Comparison of ENCODE assay signal across 17 cellular contexts in the genomic region with DNA sequence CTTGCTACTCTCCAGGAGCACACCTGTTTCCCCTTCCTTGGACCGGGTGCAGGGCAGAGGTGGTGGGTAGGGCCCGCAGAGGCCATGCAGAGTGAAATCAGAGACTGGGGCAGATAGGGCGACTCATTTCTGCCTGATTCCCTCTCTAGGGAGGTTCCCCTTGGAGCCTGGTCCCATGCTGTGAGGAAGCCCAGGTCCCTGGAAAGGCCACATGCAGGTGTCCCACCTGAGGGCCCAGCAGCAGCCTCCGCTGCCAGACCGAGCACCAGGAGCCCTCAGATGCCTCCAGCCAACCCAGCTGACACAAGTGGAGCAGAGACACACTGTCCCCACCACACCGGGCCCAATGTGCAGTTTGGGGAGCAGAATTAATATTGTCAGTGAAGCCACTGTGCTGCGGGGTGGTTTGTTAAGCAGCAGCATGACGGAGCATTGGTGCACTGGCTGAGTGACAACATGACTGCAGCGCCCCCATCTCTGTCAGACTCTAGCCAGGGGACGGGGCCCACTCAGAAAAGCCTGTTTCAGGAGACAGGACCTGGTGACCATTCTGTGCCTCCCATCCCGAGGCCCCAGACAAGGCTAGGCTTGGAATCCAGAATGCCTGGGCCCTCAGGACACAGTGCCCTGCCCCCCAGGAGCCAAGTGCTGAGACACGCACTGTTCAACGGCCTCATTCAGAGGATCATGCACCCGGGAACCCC. TPM values are rescaled to one million over a fixed set of nuclear protein-coding genes. Genes with fewer than 3 reads are reported as not detected.
DNase-seq lines count a peak whose midpoint lies in the region; ATAC-seq, FAIRE-seq and TF ChIP-seq lines count a peak whose summit lies in the region.
"Had no signal": no experiment of that assay in that cellular context is flagged by ENCODE, and none has a peak within 500 bp of the region (broad histone marks: within the 10 kb centered on the region; RNA-seq: fewer than 3 reads in every experiment).

No MANE protein-coding gene starts in this region.

- 0 out of 4 replicates have a peak overlapping the region, but pooled peaks of 1 of the 2 experiments have one; percentile 47 for H3K9ac ChIP-seq in K562 (ENCODE audit: insufficient read depth in 1 of 2, low read depth in 2 of 2, low read length in 2 of 2)

- H3K4me2 ChIP-seq in K562 (ENCODE audit: insufficient read depth, low read length) = no peak overlapping the region
- H3K4me2 ChIP-seq: smooth muscle cell had no signal

- H3K27ac Mint-ChIP-seq in natural killer cell = no peak overlapping the region
- H3K27ac Mint-ChIP-seq: CD4-positive, alpha-beta memory T cell had no signal

- H3K27me3 ChIP-seq in K562 (ENCODE audit: control insufficient read depth in 2 of 2, insufficient read depth in 2 of 2, low read length in 2 of 2) = peaks cover 0 to 20% of the 10 kb centered on the region in 2 experiments; a peak in 2 of 5 replicates
- no peaks in the 10 kb centered on the region for H3K27me3 ChIP-seq in uterus
- H3K27me3 ChIP-seq: vagina had no signal

- no peak for TF ChIP-seq RAD21 in K562 (CRISPR knock-in tag; conservative IDR thresholded peaks at IDR 0.05 in 1 of 2, IDR thresholded peaks at IDR 0.05 in 1 of 2)

- POLR2A ChIA-PET in K562 (lab: Yijun Ruan, JAX) = no interaction called here

- FAIRE-seq in K562 (lab: Jason Lieb, UNC) = no peak
- FAIRE-seq: astrocyte, GM12891 had no signal

- H3K4me1 Mint-ChIP-seq in natural killer cell = no peaks in the 10 kb centered on the region
- H3K4me1 Mint-ChIP-seq: CD4-positive, alpha-beta memory T cell had no signal

- H3K27ac ChIP-seq in K562 (ENCODE audit: extremely low read depth, low read depth, low read length) = no peak overlapping the region
- no peak overlapping the region for H3K27ac ChIP-seq in uterus
- H3K27ac ChIP-seq: vagina had no signal

- TF ChIP-seq POLR2A in K562 (conservative IDR thresholded peaks at IDR 0.05) = no peak
- no peak for TF ChIP-seq POLR2A in uterus (IDR thresholded peaks at IDR 0.05)

- H3K9me3 Mint-ChIP-seq in natural killer cell = no peaks in the 10 kb centered on the region
- H3K9me3 Mint-ChIP-seq: CD4-positive, alpha-beta memory T cell had no signal

- intact Hi-C loops in cardiac septum (cut with DNase I) = no loop called here
- intact Hi-C loops in Right ventricle myocardium superior (cut with DNase I) = no loop called here
- intact Hi-C loops in K562 (cut with micrococcal nuclease) = no loop called here
- intact Hi-C loops in natural killer cell (cut with micrococcal nuclease) = no loop called here
- intact Hi-C loops in uterus (cut with DNase I; ENCODE audit: low total_unique reads) = no loop called here

- H3K4me3 ChIP-seq in K562 = no peak overlapping the region
- no peak overlapping the region for H3K4me3 ChIP-seq in uterus
- H3K4me3 ChIP-seq: smooth muscle cell, vagina had no signal

- no peaks in the 10 kb centered on the region for H3K36me3 Mint-ChIP-seq in natural killer cell
- H3K36me3 Mint-ChIP-seq: CD4-positive, alpha-beta memory T cell had no signal

- no peaks in the 10 kb centered on the region for H3K9me3 ChIP-seq in K562 (replicated peaks; ENCODE audit: control insufficient read depth, insufficient read depth, low read depth, low read length)
- no peaks in the 10 kb centered on the region for H3K9me3 ChIP-seq in uterus
- H3K9me3 ChIP-seq: vagina had no signal

- no peak for ATAC-seq in Right ventricle myocardium superior (ENCODE audit: poor library complexity)
- peak; percentile 74 for ATAC-seq in K562
- no peak for ATAC-seq in natural killer cell
- no peak for ATAC-seq in HG03175 (IDR thresholded peaks at IDR 0.05; ENCODE audit: unreplicated experiment)

- H3K36me3 ChIP-seq in K562 (ENCODE audit: control insufficient read depth, insufficient read depth, low read length) (no peaks in the 10 kb centered on the region), uterus (no peaks in the 10 kb centered on the region)
- H3K36me3 ChIP-seq: vagina had no signal

- H3K27me3 Mint-ChIP-seq in natural killer cell (ENCODE audit: low read depth in 2 of 2) = peaks cover 0 to 3% of the 10 kb centered on the region in 2 donors

- BruUV-seq in K562 (replicated peaks; lab: Mats Ljungman, UMichigan) = no TSS peak

- CTCF ChIA-PET in K562 (lab: Yijun Ruan, JAX; ENCODE audit: low intra/inter-chr PET ratio) = no interaction called here

- TF ChIP-seq CTCF in K562 (IDR thresholded peaks at IDR 0.05 in 2 of 3, conservative IDR thresholded peaks at IDR 0.05 in 1 of 3; ENCODE audit: insufficient read depth in 2 of 3, low read depth in 1 of 3, low read length in 3 of 3) = peak in 1 of 3 experiments; percentile 22; a peak in 2 of 6 replicates
- no peak for TF ChIP-seq CTCF in natural killer cell (IDR thresholded peaks at IDR 0.05)
- TF ChIP-seq CTCF in uterus (IDR thresholded peaks at IDR 0.05) = no peak

- peaks cover 2% of the 10 kb centered on the region for H3K9me1 ChIP-seq in K562 (ENCODE audit: control insufficient read depth, insufficient read depth, low read length)

- no peaks in the 10 kb centered on the region for H3K79me2 ChIP-seq in K562 (ENCODE audit: control insufficient read depth, insufficient read depth, low read length)

- no peaks in the 10 kb centered on the region for H4K20me1 ChIP-seq in K562 (replicated peaks; ENCODE audit: control insufficient read depth, insufficient read depth, low read length)

- WGBS in K562 (ENCODE audit: insufficient coverage, low coverage, missing lambda C conversion rate) = 1% methylated on average over 14 of the region's 14 CpGs

- no peak for TF ChIP-seq EP300 in K562 (IDR thresholded peaks at IDR 0.05; ENCODE audit: low read length)

- H3K4me1 ChIP-seq in K562 (replicated peaks in 1 of 2; ENCODE audit: control insufficient read depth in 2 of 2, insufficient read depth in 2 of 2, low read length in 2 of 2) = peaks cover 0 to 4% of the 10 kb centered on the region in 2 experiments; a peak in 2 of 5 replicates
- H3K4me1 ChIP-seq in uterus = no peaks in the 10 kb centered on the region
- H3K4me1 ChIP-seq: vagina had no signal

- no peak overlapping the region for H2AFZ ChIP-seq in K562 (ENCODE audit: low read depth, low read length)

- DNase-seq in cardiac septum (ENCODE audit: low spot score) (peak; percentile 53), Right ventricle myocardium superior (no peak), K562 (ENCODE audit: extremely low read depth in 1 of 4, low spot score in 3 of 4) (peak in 1 of 4 experiments; percentile 24), natural killer cell (peak; percentile 12), uterus (peak; percentile 4 to 6), SIG-M5 (lab: John Stamatoyannopoulos, UW) (no peak), DMS153 treated with DMSO at 0.1 percent for 48 hours (lab: John Stamatoyannopoulos, UW; ENCODE audit: unreplicated experiment) (no peak)
- DNase-seq: CD4-positive, alpha-beta memory T cell; mammary epithelial cell; NCI-H187 treated with DMSO at 0.1 percent for 48 hours; NCI-H446; stimulated activated CD4-positive, alpha-beta T cell treated with anti-CD3 and anti-CD28 coated beads, Interleukin-4, amount 100 ng/mL, for 1 hour had no signal

- in situ Hi-C loops in K562 (cut with MboI) = no loop called here

- H3K4me3 Mint-ChIP-seq in natural killer cell = no peak overlapping the region
- H3K4me3 Mint-ChIP-seq: CD4-positive, alpha-beta memory T cell had no signal

TF ChIP-seq in K562, 482 proteins besides CTCF, POLR2A, EP300 and RAD21 (continues in another document):
- TF ChIP-seq, protein P1, sequence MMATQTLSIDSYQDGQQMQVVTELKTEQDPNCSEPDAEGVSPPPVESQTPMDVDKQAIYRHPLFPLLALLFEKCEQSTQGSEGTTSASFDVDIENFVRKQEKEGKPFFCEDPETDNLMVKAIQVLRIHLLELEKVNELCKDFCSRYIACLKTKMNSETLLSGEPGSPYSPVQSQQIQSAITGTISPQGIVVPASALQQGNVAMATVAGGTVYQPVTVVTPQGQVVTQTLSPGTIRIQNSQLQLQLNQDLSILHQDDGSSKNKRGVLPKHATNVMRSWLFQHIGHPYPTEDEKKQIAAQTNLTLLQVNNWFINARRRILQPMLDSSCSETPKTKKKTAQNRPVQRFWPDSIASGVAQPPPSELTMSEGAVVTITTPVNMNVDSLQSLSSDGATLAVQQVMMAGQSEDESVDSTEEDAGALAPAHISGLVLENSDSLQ (IDR thresholded peaks at IDR 0.05) = peak; percentile 13; the same call in 1 of the 2 replicates

RNA-seq across cellular contexts. Expression of a gene that starts 30.4 kb away (rescaled TPM):
- 0.94 TPM for total RNA-seq in cardiac septum
- 6.6 TPM for total RNA-seq in Right ventricle myocardium superior
- not detected in 2 replicates for total RNA-seq in K562 (2011; cell fraction: chromatin; rRNA removed; ENCODE audit: low replicate concordance)
- not detected in 2 replicates for total RNA-seq in K562 (2011; cell fraction: nucleolus; rRNA removed)
- total RNA-seq in K562 (2011; cell fraction: nucleoplasm; rRNA removed) = not detected in 2 replicates
- total RNA-seq in K562 (2014; rRNA removed) = 0.05 TPM in 1 of 2 replicates, not detected in the other
- total RNA-seq in K562 (2014; rRNA removed; fragmentation: Illumina TruSeq; extraction: Trizol) = not detected in 2 replicates
- not detected in 2 replicates for total RNA-seq in K562 (2015; rRNA removed; fragmentation: Illumina TruSeq; extraction: Trizol)
- total RNA-seq in K562 (2021) = 0.04 TPM in 1 of 2 replicates, not detected in the other
- polyA plus RNA-seq in K562 (2011; rRNA removed) = not detected in 2 replicates
- polyA plus RNA-seq in K562 (2011; cell fraction: cytosol; rRNA removed) = not detected in 2 replicates
- polyA plus RNA-seq in K562 (2011; cell fraction: nucleus; rRNA removed) = not detected in 2 replicates
- polyA plus RNA-seq in K562 (2012) = not detected in 2 replicates
- polyA plus RNA-seq in K562 (2014; fragmentation: Illumina TruSeq; extraction: Trizol) = not detected in 2 replicates
- polyA plus RNA-seq in K562 (2014; fragmentation: Nextera tagmentation; extraction: Ambion mirVana) = not detected
- polyA plus RNA-seq in K562 (2014; rRNA removed) = not detected in 2 replicates
- polyA minus RNA-seq in K562 (2011; rRNA and poly(A)+ RNA removed) = not detected in 2 replicates
- not detected in 2 replicates for polyA minus RNA-seq in K562 (2011; cell fraction: cytosol; rRNA and poly(A)+ RNA removed)
- polyA minus RNA-seq in K562 (2011; cell fraction: nucleus; rRNA and poly(A)+ RNA removed) = not detected in 2 replicates
- under 1 TPM in 1 of 3 donors, not detected in 2; 0.16 TPM for total RNA-seq in natural killer cell
- 1 to 10 TPM in 2 of 4 donors, under 1 TPM in 2; under 0.01 to 6.3 (median 1.0) TPM for total RNA-seq in uterus
- total RNA-seq: CD4-positive, alpha-beta memory T cell had no signal
- polyA plus RNA-seq: CD4-positive, alpha-beta memory T cell had no signal

Comparison
In these comparisons a context has a peak if more than half of its experiments do, and no peak if none do; other contexts are left out.
1. DNase-seq: peak in cardiac septum (single experiment), natural killer cell (single experiment) and uterus (2 of 2); none in Right ventricle myocardium superior (single experiment), SIG-M5 (single experiment) and DMS153 treated with DMSO at 0.1 percent for 48 hours (single experiment).